Comparison of ENCODE assay signal across 21 cellular contexts in the genomic region with DNA sequence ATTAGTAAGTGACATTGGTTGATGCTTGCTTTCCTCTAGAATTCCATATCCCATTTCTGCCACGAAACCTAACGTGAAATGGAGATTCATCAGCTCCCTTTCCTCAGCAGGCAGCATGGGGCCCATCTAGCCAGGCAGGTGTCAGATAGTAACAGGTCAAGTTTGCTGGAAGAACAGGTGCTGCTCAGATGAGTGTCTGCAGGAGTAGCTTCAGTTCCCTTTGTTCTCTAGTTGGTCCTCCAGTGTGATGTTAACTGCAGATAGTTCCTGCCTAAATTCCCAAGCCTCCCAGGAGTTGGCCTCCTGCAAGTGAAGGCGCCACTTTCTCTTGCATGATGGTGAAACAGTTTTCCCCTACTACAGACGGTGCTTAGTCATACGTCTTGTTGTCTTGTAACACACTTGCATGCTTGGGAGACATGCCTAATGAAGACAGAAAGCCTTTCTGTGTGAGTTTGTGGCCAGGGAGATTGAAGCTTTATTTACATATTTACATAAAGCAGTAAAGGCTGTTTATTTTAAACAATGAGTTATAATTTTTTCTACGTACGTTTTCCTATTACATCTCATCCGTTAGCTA.
DNase-seq lines count a peak whose midpoint lies in the region; ATAC-seq and TF ChIP-seq lines count a peak whose summit lies in the region.
"Had no signal": no experiment of that assay in that cellular context is flagged by ENCODE, and none has a peak within 500 bp of the region (broad histone marks: within the 10 kb centered on the region; RNA-seq: fewer than 3 reads in every experiment).

No MANE protein-coding gene starts in this region.

- H3K4me1 Mint-ChIP-seq in endodermal cell, result no peaks in the 10 kb centered on the region
- H3K4me1 Mint-ChIP-seq: activated naive CD4-positive, alpha-beta T cell treated with anti-CD3 and anti-CD28 coated beads, Interleukin-2, amount 10 ng/mL, durations not matched to agents 7 days and 5 days; stimulated activated naive CD8-positive, alpha-beta T cell treated with anti-CD3 and anti-CD28 coated beads, Interleukin-15, amount 100 ng/mL, for 72 hours had no signal

- peak; percentile 7 for DNase-seq in DMS153 (lab: John Stamatoyannopoulos, UW)
- no peak for DNase-seq in DMS153 treated with DMSO at 0.1 percent for 48 hours (lab: John Stamatoyannopoulos, UW; ENCODE audit: unreplicated experiment)
- DNase-seq in NCI-H226, result peak; percentile 30
- peak; percentile 39 for DNase-seq in endodermal cell
- peak; percentile 61 for DNase-seq in left kidney (ENCODE audit: low read depth, low spot score)
- DNase-seq in adrenal gland, result no peak
- DNase-seq: activated CD4-positive, CD25-positive, alpha-beta regulatory T cell treated with anti-CD3 and anti-CD28 coated beads, Interleukin-2, amount 50 U/mL, for 72 hours; activated naive CD4-positive, alpha-beta T cell treated with anti-CD3 and anti-CD28 coated beads, Interleukin-2, amount 10 ng/mL, durations not matched to agents 7 days and 5 days; activated T-cell treated with anti-CD3 and anti-CD28 coated beads, Interleukin-2, amount 50 U/mL, for 24 hours; aorta; CD8-positive, alpha-beta memory T cell; cerebellar nuclear complex; DND-41; KG1; NCI-H2081 treated with DMSO at 0.1 percent for 48 hours; SIG-M5; stimulated activated CD4-positive, alpha-beta T cell treated with anti-CD3 and anti-CD28 coated beads, Interleukin-12 subunit alpha, Interleukin-12 subunit beta, amount 100 ng/mL, for 4 hours; stimulated activated naive CD8-positive, alpha-beta T cell treated with anti-CD3 and anti-CD28 coated beads, Interleukin-15, amount 100 ng/mL, for 72 hours had no signal

- no peak for ATAC-seq in HG03460 (IDR thresholded peaks at IDR 0.05; ENCODE audit: unreplicated experiment)
- no peak for ATAC-seq in HG02623 (IDR thresholded peaks at IDR 0.05; ENCODE audit: unreplicated experiment)
- ATAC-seq: stimulated activated naive CD8-positive, alpha-beta T cell treated with anti-CD3 and anti-CD28 coated beads, Interleukin-15, amount 100 ng/mL, for 72 hours had no signal

- intact Hi-C loops in adrenal gland (cut with DNase I), result no loop called here

- no peaks in the 10 kb centered on the region for H3K27me3 Mint-ChIP-seq in endodermal cell (ENCODE audit: insufficient read depth)
- H3K27me3 Mint-ChIP-seq: activated naive CD4-positive, alpha-beta T cell treated with anti-CD3 and anti-CD28 coated beads, Interleukin-2, amount 10 ng/mL, durations not matched to agents 7 days and 5 days; activated T-cell treated with anti-CD3 and anti-CD28 coated beads, Interleukin-2, amount 50 U/mL, for 24 hours; stimulated activated naive CD8-positive, alpha-beta T cell treated with anti-CD3 and anti-CD28 coated beads, Interleukin-15, amount 100 ng/mL, for 72 hours had no signal

- H3K9me3 ChIP-seq in endodermal cell (ENCODE audit: control insufficient read depth, low read length) (no peaks in the 10 kb centered on the region), adrenal gland (replicated peaks in 1 of 3) (no peaks in the 10 kb centered on the region)

- H3K36me3 Mint-ChIP-seq in endodermal cell (ENCODE audit: low read depth), result no peaks in the 10 kb centered on the region
- H3K36me3 Mint-ChIP-seq: activated naive CD4-positive, alpha-beta T cell treated with anti-CD3 and anti-CD28 coated beads, Interleukin-2, amount 10 ng/mL, durations not matched to agents 7 days and 5 days had no signal

- H3K36me3 ChIP-seq in endodermal cell (ENCODE audit: control insufficient read depth, insufficient read depth, low read length) (no peaks in the 10 kb centered on the region), adrenal gland (replicated peaks in 1 of 2) (no peaks in the 10 kb centered on the region)

- no peak for TF ChIP-seq CTCF in endodermal cell (conservative IDR thresholded peaks at IDR 0.05)
- no peak for TF ChIP-seq CTCF in adrenal gland (IDR thresholded peaks at IDR 0.05)

- WGBS in endodermal cell (ENCODE audit: insufficient coverage in 1 of 2, insufficient read length in 1 of 2), 2 experiments, result 91 to 98% methylated on average over 6 to 8 of the region's 8 CpGs
- WGBS in adrenal gland, 4 donors, result 90 to 93% (median 92%) methylated on average over 8 of the region's 8 CpGs

- no peak overlapping the region for H3K27ac Mint-ChIP-seq in endodermal cell
- H3K27ac Mint-ChIP-seq: activated naive CD4-positive, alpha-beta T cell treated with anti-CD3 and anti-CD28 coated beads, Interleukin-2, amount 10 ng/mL, durations not matched to agents 7 days and 5 days; activated T-cell treated with anti-CD3 and anti-CD28 coated beads, Interleukin-2, amount 50 U/mL, for 24 hours; stimulated activated naive CD8-positive, alpha-beta T cell treated with anti-CD3 and anti-CD28 coated beads, Interleukin-15, amount 100 ng/mL, for 72 hours had no signal

- H3K27ac ChIP-seq in endodermal cell (ENCODE audit: low read depth, low read length) (no peak overlapping the region), adrenal gland (no peak overlapping the region)
- H3K27ac ChIP-seq: 22Rv1 had no signal

- H3K4me1 ChIP-seq in endodermal cell (ENCODE audit: control insufficient read depth, insufficient read depth, low read length), result no peaks in the 10 kb centered on the region
- peaks cover 0 to 6% of the 10 kb centered on the region in 2 donors for H3K4me1 ChIP-seq in adrenal gland (replicated peaks in 1 of 2)

- H3K4me3 Mint-ChIP-seq in endodermal cell, result no peak overlapping the region
- H3K4me3 Mint-ChIP-seq: activated naive CD4-positive, alpha-beta T cell treated with anti-CD3 and anti-CD28 coated beads, Interleukin-2, amount 10 ng/mL, durations not matched to agents 7 days and 5 days; activated T-cell treated with anti-CD3 and anti-CD28 coated beads, Interleukin-2, amount 50 U/mL, for 24 hours; CD8-positive, alpha-beta memory T cell; stimulated activated naive CD8-positive, alpha-beta T cell treated with anti-CD3 and anti-CD28 coated beads, Interleukin-15, amount 100 ng/mL, for 72 hours had no signal

- H3K27me3 ChIP-seq in endodermal cell (ENCODE audit: control insufficient read depth, insufficient read depth, low read length, poor library complexity, severe bottlenecking) (no peaks in the 10 kb centered on the region), adrenal gland (no peaks in the 10 kb centered on the region)

- TF ChIP-seq POLR2A in adrenal gland (IDR thresholded peaks at IDR 0.05), result no peak

- H3K9ac ChIP-seq in endodermal cell (ENCODE audit: extremely low read depth, low read length, poor library complexity, severe bottlenecking), result no peak overlapping the region

- H3K9me3 Mint-ChIP-seq in endodermal cell, result no peaks in the 10 kb centered on the region
- H3K9me3 Mint-ChIP-seq: activated naive CD4-positive, alpha-beta T cell treated with anti-CD3 and anti-CD28 coated beads, Interleukin-2, amount 10 ng/mL, durations not matched to agents 7 days and 5 days; activated T-cell treated with anti-CD3 and anti-CD28 coated beads, Interleukin-2, amount 50 U/mL, for 24 hours; CD8-positive, alpha-beta memory T cell; stimulated activated naive CD8-positive, alpha-beta T cell treated with anti-CD3 and anti-CD28 coated beads, Interleukin-15, amount 100 ng/mL, for 72 hours had no signal

- no peak overlapping the region for H3K4me3 ChIP-seq in endodermal cell (ENCODE audit: low read length)
- no peak overlapping the region for H3K4me3 ChIP-seq in adrenal gland

Comparison
In these comparisons a context has a peak if more than half of its experiments do, and no peak if none do; other contexts are left out.
1. DNase-seq: peak in DMS153 (single experiment), NCI-H226 (single experiment), endodermal cell (single experiment) and left kidney (single experiment); none in DMS153 treated with DMSO at 0.1 percent for 48 hours (single experiment) and adrenal gland (0 of 7).